In genomic region chr3:177345973-177346503, GRCh38 we compare ENCODE assay signal across 9 cellular contexts.
DNase-seq lines count a peak whose midpoint lies in the region; ATAC-seq and TF ChIP-seq lines count a peak whose summit lies in the region.
"Had no signal": no experiment of that assay in that cellular context is flagged by ENCODE, and none has a peak within 500 bp of the region (broad histone marks: within the 10 kb centered on the region; RNA-seq: fewer than 3 reads in every experiment).

No MANE protein-coding gene starts in this region.

- no peak overlapping the region for H3K9ac ChIP-seq in PC-3 (ENCODE audit: low read length)

- no peak for ATAC-seq in right cardiac atrium
- no peak for ATAC-seq in PC-3
- ATAC-seq in gastroesophageal sphincter, result no peak

- DNase-seq in cardiac muscle cell (ENCODE audit: low read depth in 1 of 2, low spot score in 1 of 2) (no peak), right cardiac atrium (no peak), PC-3 (no peak), transverse colon (no peak), dedifferentiated amniotic fluid mesenchymal stem cell (ENCODE audit: extremely low spot score) (no peak), erythroblast (lab: John Stamatoyannopoulos, UW) (no peak), NCI-H2107 (lab: John Stamatoyannopoulos, UW) (no peak)
- DNase-seq: NCI-H1930 had no signal

- TF ChIP-seq EP300 in gastroesophageal sphincter (IDR thresholded peaks at IDR 0.05), result no peak
- TF ChIP-seq EP300 in transverse colon (IDR thresholded peaks at IDR 0.05; ENCODE audit: low read depth), result no peak

- TF ChIP-seq POLR2A in gastroesophageal sphincter (IDR thresholded peaks at IDR 0.05), result no peak
- TF ChIP-seq POLR2A in transverse colon (IDR thresholded peaks at IDR 0.05), result no peak
- no peak for TF ChIP-seq POLR2A in erythroblast (IDR thresholded peaks at IDR 0.05; ENCODE audit: low read length)

- CTCF ChIA-PET in PC-3 (lab: Charles Lee), result no interaction called here

- peak overlapping the region; percentile 85 for H3K27ac ChIP-seq in cardiac muscle cell
- no peak overlapping the region for H3K27ac ChIP-seq in right cardiac atrium (ENCODE audit: low read length)
- peak overlapping the region; percentile 32 for H3K27ac ChIP-seq in PC-3 (ENCODE audit: low read length)
- H3K27ac ChIP-seq in gastroesophageal sphincter, result peak overlapping the region; percentile 81 to 92 (median 86)
- H3K27ac ChIP-seq in transverse colon, result peak overlapping the region; percentile 79 to 87 (median 85)

- TF ChIP-seq CTCF in cardiac muscle cell (IDR thresholded peaks at IDR 0.05; ENCODE audit: low read depth, low read length) (no peak), PC-3 (conservative IDR thresholded peaks at IDR 0.05; ENCODE audit: low read depth, low read length) (no peak), gastroesophageal sphincter (IDR thresholded peaks at IDR 0.05) (no peak), transverse colon (IDR thresholded peaks at IDR 0.05) (no peak)

- H3K9me2 ChIP-seq in PC-3 (replicated peaks; ENCODE audit: low read length), result no peaks in the 10 kb centered on the region

- H3K4me2 ChIP-seq in PC-3 (ENCODE audit: low read length), result peak overlapping the region; percentile 67

- no peak overlapping the region for H3K4me3 ChIP-seq in cardiac muscle cell
- no peak overlapping the region for H3K4me3 ChIP-seq in right cardiac atrium (ENCODE audit: low read length)
- no peak overlapping the region for H3K4me3 ChIP-seq in PC-3 (ENCODE audit: low read length)
- H3K4me3 ChIP-seq in gastroesophageal sphincter, result no peak overlapping the region
- H3K4me3 ChIP-seq in transverse colon, result no peak overlapping the region

- H3K9me3 ChIP-seq in cardiac muscle cell (ENCODE audit: low read depth) (no peaks in the 10 kb centered on the region), right cardiac atrium (ENCODE audit: control insufficient read depth, low read length) (no peaks in the 10 kb centered on the region), PC-3 (ENCODE audit: low read length) (no peaks in the 10 kb centered on the region), gastroesophageal sphincter (no peaks in the 10 kb centered on the region), transverse colon (no peaks in the 10 kb centered on the region)

- no peaks in the 10 kb centered on the region for H3K79me2 ChIP-seq in PC-3 (ENCODE audit: low read length)

- in situ Hi-C loops in transverse colon (cut with MboI; ENCODE audit: low pct_ligation_motif_present in 1 of 4, low pct_unique_long_range_greater_than_20kb in 1 of 4, low sequenced_read_pairs in 3 of 4), result no loop called here

- H3K4me1 ChIP-seq in cardiac muscle cell (ENCODE audit: low read depth), result peaks cover 37% of the 10 kb centered on the region
- H3K4me1 ChIP-seq in right cardiac atrium (ENCODE audit: control insufficient read depth, insufficient read depth, low read length), result peaks cover 5% of the 10 kb centered on the region
- H3K4me1 ChIP-seq in PC-3 (ENCODE audit: insufficient read depth, low read length), result peaks cover 21% of the 10 kb centered on the region
- H3K4me1 ChIP-seq in gastroesophageal sphincter, result peaks cover 24 to 49% (median 26%) of the 10 kb centered on the region in 3 donors
- H3K4me1 ChIP-seq in transverse colon, result peaks cover 28 to 83% (median 34%) of the 10 kb centered on the region in 4 donors

- POLR2A ChIA-PET in PC-3 (lab: Charles Lee; ENCODE audit: unreplicated experiment), result interaction anchor here (0.6 kb wide), 1 partner anchor 102 kb away, joined by 6 read pairs; no protein-coding TSS in a partner anchor

- no peaks in the 10 kb centered on the region for H3F3A ChIP-seq in PC-3 (ENCODE audit: low read length, unreplicated experiment)

- H4K20me1 ChIP-seq in PC-3 (ENCODE audit: low read length), result no peaks in the 10 kb centered on the region

- intact Hi-C loops in right cardiac atrium (cut with DNase I), result no loop called here
- intact Hi-C loops in PC-3 (cut with micrococcal nuclease), result loop anchor here (1.0 kb wide), 1 partner anchor 40 kb away; no protein-coding TSS in a partner anchor
- intact Hi-C loops in transverse colon (cut with DNase I; ENCODE audit: low total_unique reads), result no loop called here

- no TSS peak for BruUV-seq in PC-3 (replicated peaks; lab: Mats Ljungman, UMichigan)

- no peaks in the 10 kb centered on the region for H3K27me3 ChIP-seq in cardiac muscle cell
- H3K27me3 ChIP-seq in right cardiac atrium (ENCODE audit: control insufficient read depth, insufficient read depth), result no peaks in the 10 kb centered on the region
- H3K27me3 ChIP-seq in PC-3 (ENCODE audit: low read length), result no peaks in the 10 kb centered on the region
- H3K27me3 ChIP-seq in gastroesophageal sphincter, result no peaks in the 10 kb centered on the region
- no peaks in the 10 kb centered on the region for H3K27me3 ChIP-seq in transverse colon

- peak overlapping the region; percentile 3; the same call in 1 of the 2 replicates for H2AFZ ChIP-seq in PC-3 (ENCODE audit: low read length)

- H3K36me3 ChIP-seq in cardiac muscle cell (no peaks in the 10 kb centered on the region), PC-3 (ENCODE audit: low read depth, low read length) (no peaks in the 10 kb centered on the region), gastroesophageal sphincter (no peaks in the 10 kb centered on the region), transverse colon (no peaks in the 10 kb centered on the region)
